1 cellular context compared by ENCODE assay signal in genomic region chr19:10402441-10403038, GRCh38.
TF ChIP-seq lines count a peak whose summit lies in the region.

No MANE protein-coding gene starts in this region.

TF ChIP-seq in HEK293T, 16 proteins besides CTCF, POLR2A, EP300 and RAD21 (continued from another document):
- TF ChIP-seq FOXM1 (IDR thresholded peaks at IDR 0.05; ENCODE audit: borderline replicate concordance), result no peak
- no peak for TF ChIP-seq TARDBP (IDR thresholded peaks at IDR 0.05)
- TF ChIP-seq LEF1 (IDR thresholded peaks at IDR 0.05; ENCODE audit: borderline replicate concordance), result no peak
- no peak for TF ChIP-seq ARNT (IDR thresholded peaks at IDR 0.05)
